ENCODE assay signal across 6 cellular contexts in the genomic region with DNA sequence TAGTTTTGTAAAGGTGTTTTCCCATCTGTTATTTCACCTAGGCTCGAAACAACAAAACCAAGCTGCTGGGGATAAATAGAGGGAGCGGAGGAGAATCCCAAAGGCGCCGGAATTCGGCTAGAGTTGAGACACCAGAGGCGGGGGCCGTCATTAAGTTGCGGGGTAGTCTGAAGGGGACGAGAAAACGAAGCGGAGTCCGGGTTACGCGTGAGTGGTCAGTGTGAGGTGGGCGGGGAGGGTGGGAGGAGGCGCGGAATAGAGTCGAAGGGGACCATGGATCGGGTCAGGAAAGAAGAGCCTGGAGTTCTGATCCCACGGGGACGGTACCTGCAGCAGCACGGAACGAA.
DNase-seq lines count a peak whose midpoint lies in the region; ATAC-seq lines count a peak whose summit lies in the region.

No MANE protein-coding gene starts in this region.

- H3K27ac Mint-ChIP-seq in activated naive CD8-positive, alpha-beta T cell treated with anti-CD3 and anti-CD28 coated beads, Interleukin-2, amount 50 U/mL, for 24 hours, result peak overlapping the region; percentile 94

- H3K9ac ChIP-seq in mucosa of rectum (ENCODE audit: low read depth in 1 of 2, low read length in 2 of 2), result peak overlapping the region; percentile 95 to 97

- H3K4me3 ChIP-seq in mucosa of rectum (ENCODE audit: low read length in 2 of 2), result peak overlapping the region; percentile 97

- peak overlapping the region; percentile 97 for H3K4me3 Mint-ChIP-seq in activated naive CD8-positive, alpha-beta T cell treated with anti-CD3 and anti-CD28 coated beads, Interleukin-2, amount 50 U/mL, for 24 hours

- H3K36me3 ChIP-seq in mucosa of rectum (ENCODE audit: control insufficient read depth in 2 of 2, insufficient read depth in 2 of 2, low read length in 2 of 2), result peaks cover 43 to 51% of the 10 kb centered on the region in 2 donors

- H3K4me1 ChIP-seq in mucosa of rectum (ENCODE audit: control insufficient read depth in 2 of 2, insufficient read depth in 2 of 2, low read length in 2 of 2), result peaks cover 10 to 16% of the 10 kb centered on the region in 2 donors

- H3K9me3 ChIP-seq in mucosa of rectum (ENCODE audit: control insufficient read depth in 2 of 2, low read length in 2 of 2), result no peaks in the 10 kb centered on the region

- H3K27ac ChIP-seq in mucosa of rectum (ENCODE audit: low read depth in 2 of 2, low read length in 2 of 2), result peak overlapping the region; percentile 85 to 89

- peaks cover 58% of the 10 kb centered on the region for H3K36me3 Mint-ChIP-seq in activated naive CD8-positive, alpha-beta T cell treated with anti-CD3 and anti-CD28 coated beads, Interleukin-2, amount 50 U/mL, for 24 hours (ENCODE audit: low read depth)

- DNase-seq in NCI-H2196 (lab: John Stamatoyannopoulos, UW; ENCODE audit: unreplicated experiment), result peak; percentile 59
- no peak for DNase-seq in NCI-H2196 treated with DMSO at 0.1 percent for 48 hours (lab: John Stamatoyannopoulos, UW; ENCODE audit: unreplicated experiment)
- DNase-seq in activated naive CD8-positive, alpha-beta T cell treated with anti-CD3 and anti-CD28 coated beads, Interleukin-2, amount 50 U/mL, for 24 hours, result no peak
- DNase-seq in NCI-H2081 treated with DMSO at 0.1 percent for 48 hours (lab: John Stamatoyannopoulos, UW), result no peak

- no peaks in the 10 kb centered on the region for H3K9me3 Mint-ChIP-seq in activated naive CD8-positive, alpha-beta T cell treated with anti-CD3 and anti-CD28 coated beads, Interleukin-2, amount 50 U/mL, for 24 hours

- no peak for ATAC-seq in activated naive CD8-positive, alpha-beta T cell treated with anti-CD3 and anti-CD28 coated beads, Interleukin-2, amount 50 U/mL, for 24 hours
- ATAC-seq in GM19324 (IDR thresholded peaks at IDR 0.05; ENCODE audit: low FRiP score, unreplicated experiment), result no peak

- no peaks in the 10 kb centered on the region for H3K27me3 Mint-ChIP-seq in activated naive CD8-positive, alpha-beta T cell treated with anti-CD3 and anti-CD28 coated beads, Interleukin-2, amount 50 U/mL, for 24 hours

- H3K27me3 ChIP-seq in mucosa of rectum (ENCODE audit: control insufficient read depth in 2 of 2, insufficient read depth in 2 of 2, low read length in 2 of 2), result no peaks in the 10 kb centered on the region

- peaks cover 38% of the 10 kb centered on the region for H3K4me1 Mint-ChIP-seq in activated naive CD8-positive, alpha-beta T cell treated with anti-CD3 and anti-CD28 coated beads, Interleukin-2, amount 50 U/mL, for 24 hours
